8 cellular contexts compared by ENCODE assay signal in genomic region chr5:75337366-75338021, GRCh38. TPM values are rescaled to one million over a fixed set of nuclear protein-coding genes. Genes with fewer than 3 reads are reported as not detected.
DNase-seq lines count a peak whose midpoint lies in the region; ATAC-seq and TF ChIP-seq lines count a peak whose summit lies in the region.

No MANE protein-coding gene starts in this region.

- intact Hi-C loops in colonic mucosa (cut with DNase I), result loop anchor here (5.0 kb wide), 2 partner anchors 95 to 570 kb away; partner anchors contain the start of genes GFM2 and NSA2
- intact Hi-C loops in lower lobe of right lung (cut with DNase I), result no loop called here

- H3K36me3 ChIP-seq in DOHH2 (ENCODE audit: control insufficient read depth, low read length) (peaks cover 51% of the 10 kb centered on the region), colonic mucosa (no peaks in the 10 kb centered on the region), lower lobe of right lung (no peaks in the 10 kb centered on the region)

- H3K9me3 ChIP-seq in DOHH2 (ENCODE audit: control insufficient read depth, insufficient read depth, low read length) (no peaks in the 10 kb centered on the region), colonic mucosa (no peaks in the 10 kb centered on the region), lower lobe of right lung (no peaks in the 10 kb centered on the region)

- TF ChIP-seq CTCF in DOHH2 (IDR thresholded peaks at IDR 0.05; ENCODE audit: low read depth, low read length, poor library complexity, severe bottlenecking), result no peak
- no peak for TF ChIP-seq CTCF in HFF-Myc (IDR thresholded peaks at IDR 0.05; ENCODE audit: low read depth, low read length, missing control alignments)
- no peak for TF ChIP-seq CTCF in colonic mucosa (IDR thresholded peaks at IDR 0.05)
- TF ChIP-seq CTCF in lower lobe of right lung (IDR thresholded peaks at IDR 0.05), result no peak

- H3K4me1 ChIP-seq in DOHH2 (ENCODE audit: control insufficient read depth, low read length), result peaks cover 39% of the 10 kb centered on the region
- H3K4me1 ChIP-seq in colonic mucosa, result no peaks in the 10 kb centered on the region
- peaks cover 17% of the 10 kb centered on the region for H3K4me1 ChIP-seq in lower lobe of right lung

- H3K9me3 Mint-ChIP-seq in stimulated activated naive B cell treated with anti-CD40 and anti-IgM and Interleukin-4, amounts not matched to agents 10 μg/mL and 1 μg/mL and 100 μg/mL, for 72 hours, result peaks cover 0 to 2% of the 10 kb centered on the region in 2 donors

- H3K27me3 ChIP-seq in DOHH2 (ENCODE audit: control insufficient read depth, low read length), result no peaks in the 10 kb centered on the region
- H3K27me3 ChIP-seq in colonic mucosa, result no peaks in the 10 kb centered on the region
- H3K27me3 ChIP-seq in lower lobe of right lung (ENCODE audit: low read depth), result no peaks in the 10 kb centered on the region

- no peak overlapping the region for H3K4me3 Mint-ChIP-seq in stimulated activated naive B cell treated with anti-CD40 and anti-IgM and Interleukin-4, amounts not matched to agents 10 μg/mL and 1 μg/mL and 100 μg/mL, for 72 hours

- H3K27ac ChIP-seq in DOHH2 (ENCODE audit: low read depth, low read length) (peak overlapping the region; percentile 74), colonic mucosa (peak overlapping the region; percentile 95), lower lobe of right lung (peak overlapping the region; percentile 92)

- H3K4me3 ChIP-seq in DOHH2 (ENCODE audit: low read length) (peak overlapping the region; percentile 89), HFF-Myc (replicated peaks; ENCODE audit: low read depth, low read length) (peak overlapping the region; percentile 76), colonic mucosa (peak overlapping the region; percentile 63), lower lobe of right lung (peak overlapping the region; percentile 93)

- no peaks in the 10 kb centered on the region for H3F3A ChIP-seq in DOHH2 (ENCODE audit: control insufficient read depth, insufficient read depth)

- H4K20me1 ChIP-seq in DOHH2 (ENCODE audit: control insufficient read depth, insufficient read depth, low read depth, low read length), result peaks cover 37% of the 10 kb centered on the region

- ATAC-seq in SK-N-SH treated with all-trans-retinoic acid at 6 μM for 48 hours, result peak; percentile 10
- peak; percentile 31 to 37 for ATAC-seq in lower lobe of right lung
- peak; percentile 9 to 14 for ATAC-seq in stimulated activated naive B cell treated with anti-CD40 and anti-IgM and Interleukin-4, amounts not matched to agents 10 μg/mL and 1 μg/mL and 100 μg/mL, for 72 hours (replicated peaks)
- no peak for ATAC-seq in HG03469 (IDR thresholded peaks at IDR 0.05; ENCODE audit: unreplicated experiment)

- DNase-seq in HFF-Myc (ENCODE audit: extremely low read depth, low read depth) (no peak), colonic mucosa (peak; percentile 45), lower lobe of right lung (no peak), NCI-H187 (lab: John Stamatoyannopoulos, UW) (no peak)
- peak; percentile 15 for DNase-seq in stimulated activated naive B cell treated with anti-CD40 and anti-IgM and Interleukin-4, amounts not matched to agents 10 μg/mL and 1 μg/mL and 100 μg/mL, for 72 hours

- H3K9ac ChIP-seq in colonic mucosa (ENCODE audit: low read depth in 2 of 2, low read length in 2 of 2), result peak overlapping the region; percentile 84 to 90

- peaks cover 13 to 43% of the 10 kb centered on the region in 2 donors for H3K4me1 Mint-ChIP-seq in stimulated activated naive B cell treated with anti-CD40 and anti-IgM and Interleukin-4, amounts not matched to agents 10 μg/mL and 1 μg/mL and 100 μg/mL, for 72 hours

- peaks cover 12 to 25% of the 10 kb centered on the region in 2 donors for H3K36me3 Mint-ChIP-seq in stimulated activated naive B cell treated with anti-CD40 and anti-IgM and Interleukin-4, amounts not matched to agents 10 μg/mL and 1 μg/mL and 100 μg/mL, for 72 hours

- H3K9me2 ChIP-seq in DOHH2 (replicated peaks; ENCODE audit: control insufficient read depth, low read length), result no peaks in the 10 kb centered on the region

- no peak overlapping the region for H3K27ac Mint-ChIP-seq in stimulated activated naive B cell treated with anti-CD40 and anti-IgM and Interleukin-4, amounts not matched to agents 10 μg/mL and 1 μg/mL and 100 μg/mL, for 72 hours

- no peaks in the 10 kb centered on the region for H3K27me3 Mint-ChIP-seq in stimulated activated naive B cell treated with anti-CD40 and anti-IgM and Interleukin-4, amounts not matched to agents 10 μg/mL and 1 μg/mL and 100 μg/mL, for 72 hours

- H3K4me2 ChIP-seq in DOHH2 (ENCODE audit: low read length), result peak overlapping the region; percentile 96

- H3K79me2 ChIP-seq in DOHH2 (ENCODE audit: control insufficient read depth, low read length), result peaks cover 58% of the 10 kb centered on the region

TF ChIP-seq in SK-N-SH treated with all-trans-retinoic acid at 6 μM for 48 hours, 23 proteins besides CTCF, POLR2A, EP300 and RAD21 (continues in another document):
- TF ChIP-seq CSDC2 (CRISPR knock-in tag; IDR thresholded peaks at IDR 0.05) (no peak), PPARA (CRISPR knock-in tag; IDR thresholded peaks at IDR 0.05; ENCODE audit: borderline replicate concordance) (no peak), ZNF565 (CRISPR knock-in tag; conservative IDR thresholded peaks at IDR 0.05; ENCODE audit: low read depth) (no peak), OSR1 (CRISPR knock-in tag; IDR thresholded peaks at IDR 0.05) (no peak), TCF4 (CRISPR knock-in tag; IDR thresholded peaks at IDR 0.05; ENCODE audit: borderline replicate concordance) (no peak), TOX (CRISPR knock-in tag; IDR thresholded peaks at IDR 0.05; ENCODE audit: borderline replicate concordance) (no peak), ZNF70 (CRISPR knock-in tag; IDR thresholded peaks at IDR 0.05) (no peak), ESRRG (CRISPR knock-in tag; IDR thresholded peaks at IDR 0.05) (no peak), CREB5 (CRISPR knock-in tag; IDR thresholded peaks at IDR 0.05; ENCODE audit: low read depth) (no peak), TSHZ2 (CRISPR knock-in tag; IDR thresholded peaks at IDR 0.05) (no peak), ZFP3 (CRISPR knock-in tag; IDR thresholded peaks at IDR 0.05) (no peak), ARNTL (CRISPR knock-in tag; IDR thresholded peaks at IDR 0.05; ENCODE audit: borderline replicate concordance, low read depth) (no peak), BACH2 (CRISPR knock-in tag; IDR thresholded peaks at IDR 0.05; ENCODE audit: borderline replicate concordance) (no peak), RARB (CRISPR knock-in tag; IDR thresholded peaks at IDR 0.05) (no peak), ISL1 (CRISPR knock-in tag; IDR thresholded peaks at IDR 0.05) (no peak), GLIS3 (CRISPR knock-in tag; IDR thresholded peaks at IDR 0.05) (no peak), ZC3H10 (CRISPR knock-in tag; IDR thresholded peaks at IDR 0.05) (no peak), POU6F1 (CRISPR knock-in tag; IDR thresholded peaks at IDR 0.05; ENCODE audit: borderline replicate concordance, low read depth) (no peak), ZNF8 (CRISPR knock-in tag; IDR thresholded peaks at IDR 0.05) (no peak)

RNA-seq across cellular contexts. Expression of gene HMGCR, which starts 0.5 kb away (rescaled TPM):
- total RNA-seq in colonic mucosa (100 to 1,000 TPM; 118 to 319 TPM), lower lobe of right lung (83.1 TPM)

Comparison
In these comparisons a context has a peak if more than half of its experiments do, and no peak if none do; other contexts are left out.
1. DNase-seq: peak in colonic mucosa (single experiment) and stimulated activated naive B cell treated with anti-CD40 and anti-IgM and Interleukin-4, amounts not matched to agents 10 μg/mL and 1 μg/mL and 100 μg/mL, for 72 hours (single experiment); none in HFF-Myc (single experiment), lower lobe of right lung (single experiment) and NCI-H187 (0 of 2).
2. Peak in every context shown above with its lines, with median percentiles within 50 percentile points of each other: H3K27ac ChIP-seq and H3K4me3 ChIP-seq.